ENCODE assay signal across 8 cellular contexts in genomic region chr20:266604-267562, GRCh38. TPM values are rescaled to one million over a fixed set of nuclear protein-coding genes. Genes with fewer than 3 reads are reported as not detected.
DNase-seq lines count a peak whose midpoint lies in the region; ATAC-seq lines count a peak whose summit lies in the region.

No MANE protein-coding gene starts in this region.

- no peaks in the 10 kb centered on the region for H3K9me3 ChIP-seq in naive thymus-derived CD4-positive, alpha-beta T cell (ENCODE audit: control insufficient read depth in 2 of 3, low read length in 3 of 3)

- no peak overlapping the region for H3K27ac ChIP-seq in naive thymus-derived CD4-positive, alpha-beta T cell (ENCODE audit: low read depth, low read length)

- peak; percentile 91 for ATAC-seq in GM21526 (IDR thresholded peaks at IDR 0.05; ENCODE audit: low FRiP score, unreplicated experiment)
- ATAC-seq in naive thymus-derived CD4-positive, alpha-beta T cell, result peak; percentile 99
- ATAC-seq in stimulated activated effector memory CD8-positive, alpha-beta T cell treated with anti-CD3 and anti-CD28 coated beads, Interleukin-12 subunit alpha, Interleukin-12 subunit beta, amount 100 ng/mL, for 72 hours, result peak; percentile 93

- POLR2A ChIA-PET in naive thymus-derived CD4-positive, alpha-beta T cell (lab: Charles Lee), result interaction anchor here (0.9 to 1.4 kb wide), 5 partner anchors 24 to 61 kb away, joined by 3 to 5 read pairs (median 3); partner anchors contain the start of gene ZCCHC3

- DNase-seq in DMS114 treated with DMSO at 0.1 percent for 48 hours (lab: John Stamatoyannopoulos, UW; ENCODE audit: unreplicated experiment) (peak; percentile 59), OCI-M1 (lab: John Stamatoyannopoulos, UW) (peak; percentile 96), fibroblast of gingiva (ENCODE audit: low read depth) (peak; percentile 61)
- peak; percentile 95 for DNase-seq in activated T-cell treated with anti-CD3 and anti-CD28 coated beads, Interleukin-2, amount 50 U/mL, for 24 hours
- peak; percentile 74 to 91 (median 86) for DNase-seq in naive thymus-derived CD4-positive, alpha-beta T cell
- peak; percentile 84 to 95 for DNase-seq in stimulated activated effector memory CD8-positive, alpha-beta T cell treated with anti-CD3 and anti-CD28 coated beads, Interleukin-12 subunit alpha, Interleukin-12 subunit beta, amount 100 ng/mL, for 72 hours (ENCODE audit: low spot score in 2 of 2)

- H3K27me3 Mint-ChIP-seq in IgD-negative memory B cell, result no peaks in the 10 kb centered on the region
- peaks cover 4% of the 10 kb centered on the region for H3K27me3 Mint-ChIP-seq in activated T-cell treated with anti-CD3 and anti-CD28 coated beads, Interleukin-2, amount 50 U/mL, for 24 hours
- H3K27me3 Mint-ChIP-seq in naive thymus-derived CD4-positive, alpha-beta T cell, result peaks cover 0 to 9% (median 5%) of the 10 kb centered on the region in 5 donors

- H3K36me3 ChIP-seq in naive thymus-derived CD4-positive, alpha-beta T cell (ENCODE audit: control insufficient read depth in 2 of 3, insufficient read depth in 3 of 3, low read length in 3 of 3), result no peaks in the 10 kb centered on the region

- peak overlapping the region; percentile 57 for H3K4me3 ChIP-seq in naive thymus-derived CD4-positive, alpha-beta T cell (ENCODE audit: low read length)

- H3K9me3 Mint-ChIP-seq in IgD-negative memory B cell, result no peaks in the 10 kb centered on the region
- no peaks in the 10 kb centered on the region for H3K9me3 Mint-ChIP-seq in activated T-cell treated with anti-CD3 and anti-CD28 coated beads, Interleukin-2, amount 50 U/mL, for 24 hours
- no peaks in the 10 kb centered on the region for H3K9me3 Mint-ChIP-seq in naive thymus-derived CD4-positive, alpha-beta T cell
- H3K9me3 Mint-ChIP-seq in stimulated activated effector memory CD8-positive, alpha-beta T cell treated with anti-CD3 and anti-CD28 coated beads, Interleukin-12 subunit alpha, Interleukin-12 subunit beta, amount 100 ng/mL, for 72 hours, result no peaks in the 10 kb centered on the region

- H3K4me1 Mint-ChIP-seq in IgD-negative memory B cell, result peaks cover 3 to 8% (median 7%) of the 10 kb centered on the region in 3 donors
- H3K4me1 Mint-ChIP-seq in activated T-cell treated with anti-CD3 and anti-CD28 coated beads, Interleukin-2, amount 50 U/mL, for 24 hours (ENCODE audit: low read depth), result peaks cover 14% of the 10 kb centered on the region
- peaks cover 5 to 11% (median 8%) of the 10 kb centered on the region in 7 donors for H3K4me1 Mint-ChIP-seq in naive thymus-derived CD4-positive, alpha-beta T cell
- peaks cover 12% of the 10 kb centered on the region for H3K4me1 Mint-ChIP-seq in stimulated activated effector memory CD8-positive, alpha-beta T cell treated with anti-CD3 and anti-CD28 coated beads, Interleukin-12 subunit alpha, Interleukin-12 subunit beta, amount 100 ng/mL, for 72 hours

- H3K4me1 ChIP-seq in naive thymus-derived CD4-positive, alpha-beta T cell (ENCODE audit: control insufficient read depth in 2 of 2, insufficient read depth in 2 of 2, low read length in 2 of 2), result peaks cover 0 to 5% of the 10 kb centered on the region in 2 donors

- H3K36me3 Mint-ChIP-seq in IgD-negative memory B cell, result no peaks in the 10 kb centered on the region
- H3K36me3 Mint-ChIP-seq in activated T-cell treated with anti-CD3 and anti-CD28 coated beads, Interleukin-2, amount 50 U/mL, for 24 hours (ENCODE audit: low read depth), result no peaks in the 10 kb centered on the region
- H3K36me3 Mint-ChIP-seq in naive thymus-derived CD4-positive, alpha-beta T cell, result no peaks in the 10 kb centered on the region
- H3K36me3 Mint-ChIP-seq in stimulated activated effector memory CD8-positive, alpha-beta T cell treated with anti-CD3 and anti-CD28 coated beads, Interleukin-12 subunit alpha, Interleukin-12 subunit beta, amount 100 ng/mL, for 72 hours, result no peaks in the 10 kb centered on the region

- H3K27ac Mint-ChIP-seq in IgD-negative memory B cell, result peak overlapping the region in 2 of 3 donors; percentile 39 to 90
- peak overlapping the region; percentile 63 for H3K27ac Mint-ChIP-seq in activated T-cell treated with anti-CD3 and anti-CD28 coated beads, Interleukin-2, amount 50 U/mL, for 24 hours
- H3K27ac Mint-ChIP-seq in naive thymus-derived CD4-positive, alpha-beta T cell, result peak overlapping the region in 5 of 9 donors; percentile 32 to 85 (median 60)
- peak overlapping the region; percentile 85 for H3K27ac Mint-ChIP-seq in stimulated activated effector memory CD8-positive, alpha-beta T cell treated with anti-CD3 and anti-CD28 coated beads, Interleukin-12 subunit alpha, Interleukin-12 subunit beta, amount 100 ng/mL, for 72 hours

- CTCF ChIA-PET in naive thymus-derived CD4-positive, alpha-beta T cell (lab: Charles Lee), result interaction anchor here (0.7 to 3.8 kb wide), 18 partner anchors 9 to 67 kb away, joined by 3 to 29 read pairs (median 6); partner anchors contain the start of genes DEFB129 and DEFB132

- H3K27me3 ChIP-seq in naive thymus-derived CD4-positive, alpha-beta T cell (ENCODE audit: control insufficient read depth in 2 of 2, insufficient read depth in 2 of 2, low read length in 2 of 2), result no peaks in the 10 kb centered on the region

- intact Hi-C loops in naive thymus-derived CD4-positive, alpha-beta T cell (cut with micrococcal nuclease), result loop anchor here (1.0 kb wide), 3 partner anchors 30 to 63 kb away; partner anchors contain the start of gene ZCCHC3 (in 1 of the 2)

- H3K4me3 Mint-ChIP-seq in IgD-negative memory B cell, result peak overlapping the region; percentile 57 to 92 (median 86)
- peak overlapping the region; percentile 73 for H3K4me3 Mint-ChIP-seq in activated T-cell treated with anti-CD3 and anti-CD28 coated beads, Interleukin-2, amount 50 U/mL, for 24 hours
- H3K4me3 Mint-ChIP-seq in naive thymus-derived CD4-positive, alpha-beta T cell, result peak overlapping the region; percentile 82 to 94 (median 90)
- H3K4me3 Mint-ChIP-seq in stimulated activated effector memory CD8-positive, alpha-beta T cell treated with anti-CD3 and anti-CD28 coated beads, Interleukin-12 subunit alpha, Interleukin-12 subunit beta, amount 100 ng/mL, for 72 hours, result peak overlapping the region; percentile 75

RNA-seq across cellular contexts. Expression of gene DEFB132, which starts 9.4 kb away (rescaled TPM):
- not detected for polyA plus RNA-seq in IgD-negative memory B cell
- total RNA-seq in naive thymus-derived CD4-positive, alpha-beta T cell, result not detected
- polyA plus RNA-seq in naive thymus-derived CD4-positive, alpha-beta T cell, result not detected

RNA-seq across cellular contexts. Expression of gene C20orf96, which starts 23.7 kb away (rescaled TPM):
- 1.1 TPM for polyA plus RNA-seq in IgD-negative memory B cell
- total RNA-seq in naive thymus-derived CD4-positive, alpha-beta T cell, result 1 to 10 TPM; 3.4 to 5.7 (median 4.8) TPM
- 1 to 10 TPM in 1 of 2 donors, under 1 TPM in 1; 0.86 to 1.1 TPM for polyA plus RNA-seq in naive thymus-derived CD4-positive, alpha-beta T cell

RNA-seq across cellular contexts. Expression of gene ZCCHC3, which starts 30.5 kb away (rescaled TPM):
- 16.7 TPM for polyA plus RNA-seq in IgD-negative memory B cell
- 10 to 100 TPM; 14.6 to 31.9 (median 27.1) TPM for total RNA-seq in naive thymus-derived CD4-positive, alpha-beta T cell
- polyA plus RNA-seq in naive thymus-derived CD4-positive, alpha-beta T cell, result 10 to 100 TPM in 1 of 2 donors, 1 to 10 TPM in 1; 5.6 to 15.3 TPM

RNA-seq across cellular contexts. Expression of gene DEFB129, which starts 39.8 kb away (rescaled TPM):
- not detected for polyA plus RNA-seq in IgD-negative memory B cell
- not detected for total RNA-seq in naive thymus-derived CD4-positive, alpha-beta T cell
- not detected for polyA plus RNA-seq in naive thymus-derived CD4-positive, alpha-beta T cell

RNA-seq across cellular contexts. Expression of gene SOX12, which starts 58.5 kb away (rescaled TPM):
- 1.9 TPM for polyA plus RNA-seq in IgD-negative memory B cell
- 10 to 100 TPM in 3 of 5 experiments, 1 to 10 TPM in 2; 4.6 to 15.1 (median 12.3) TPM for total RNA-seq in naive thymus-derived CD4-positive, alpha-beta T cell
- 1 to 10 TPM in 1 of 2 donors, under 1 TPM in 1; 0.89 to 1.3 TPM for polyA plus RNA-seq in naive thymus-derived CD4-positive, alpha-beta T cell
